Comparison of ENCODE assay signal across 1 cellular context in the genomic region with DNA sequence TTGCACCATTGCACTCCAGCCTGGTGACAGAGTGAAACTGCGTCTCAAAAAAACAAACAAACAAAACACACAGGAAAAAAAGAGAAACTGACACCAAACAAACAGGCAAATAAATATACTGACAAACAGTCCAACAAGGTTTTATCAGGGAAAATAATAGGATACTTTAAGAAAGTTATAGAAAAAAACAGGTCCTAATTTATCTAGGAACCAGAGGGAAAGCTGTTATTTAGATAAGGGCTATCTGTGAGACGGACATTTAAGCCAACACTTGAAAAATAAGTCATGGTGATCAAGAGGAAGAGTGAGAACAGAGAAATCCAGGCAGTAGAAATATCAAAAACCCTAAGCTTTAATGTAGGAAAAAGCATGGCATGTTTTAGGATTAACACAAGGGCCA.
TF ChIP-seq lines count a peak whose summit lies in the region.

No MANE protein-coding gene starts in this region.

TF ChIP-seq in K562, 482 proteins besides CTCF, POLR2A, EP300 and RAD21:
- TF ChIP-seq ZSCAN29 (IDR thresholded peaks at IDR 0.05) (no peak), KDM1A (IDR thresholded peaks at IDR 0.05) (peak in 1 of 2 experiments; percentile 76; a peak in 1 of 4 replicates), HDAC2 (IDR thresholded peaks at IDR 0.05) (0 out of 2 replicates have a peak, but pooled peaks have one; percentile 42), CEBPG (CRISPR knock-in tag; IDR thresholded peaks at IDR 0.05) (no peak), CEBPG (tag; conservative IDR thresholded peaks at IDR 0.05 in 1 of 2, IDR thresholded peaks at IDR 0.05 in 1 of 2) (0 out of 4 replicates have a peak, but pooled peaks of 1 of the 2 experiments have one; percentile 3), ARID1B (IDR thresholded peaks at IDR 0.05) (peak; percentile 75), ETS2 (tag; IDR thresholded peaks at IDR 0.05; ENCODE audit: borderline replicate concordance, poor library complexity, severe bottlenecking) (no peak), TEAD1 (CRISPR knock-in tag; IDR thresholded peaks at IDR 0.05) (no peak), POLR2AphosphoS5 (IDR thresholded peaks at IDR 0.05; ENCODE audit: control insufficient read depth, insufficient read depth, low read depth, low read length) (no peak), SMARCE1 (IDR thresholded peaks at IDR 0.05) (peak; percentile 39; the same call in 1 of the 2 replicates), CBFA2T2 (conservative IDR thresholded peaks at IDR 0.05) (peak; percentile 60), SMARCA5 (IDR thresholded peaks at IDR 0.05) (no peak), SMARCA4 (IDR thresholded peaks at IDR 0.05) (peak; percentile 58), CBFA2T3 (IDR thresholded peaks at IDR 0.05) (peak; percentile 81), PHB2 (IDR thresholded peaks at IDR 0.05; ENCODE audit: low read depth) (0 out of 2 replicates have a peak, but pooled peaks have one; percentile 9), TRIM24 (IDR thresholded peaks at IDR 0.05) (peak in 1 of 2 experiments; percentile 45; a peak in 2 of 4 replicates), ZC3H11A (IDR thresholded peaks at IDR 0.05; ENCODE audit: low read depth, low read length) (no peak), NCOR1 (IDR thresholded peaks at IDR 0.05) (peak; percentile 48; the same call in 1 of the 2 replicates), TCF3 (CRISPR knock-in tag; IDR thresholded peaks at IDR 0.05) (peak; percentile 49), TEAD4 (IDR thresholded peaks at IDR 0.05; ENCODE audit: low read length) (peak; percentile 48), TEAD4 (CRISPR knock-in tag; IDR thresholded peaks at IDR 0.05; ENCODE audit: borderline replicate concordance) (no peak), TAL1 (IDR thresholded peaks at IDR 0.05) (peak; percentile 60)
- TF ChIP-seq, protein P1, sequence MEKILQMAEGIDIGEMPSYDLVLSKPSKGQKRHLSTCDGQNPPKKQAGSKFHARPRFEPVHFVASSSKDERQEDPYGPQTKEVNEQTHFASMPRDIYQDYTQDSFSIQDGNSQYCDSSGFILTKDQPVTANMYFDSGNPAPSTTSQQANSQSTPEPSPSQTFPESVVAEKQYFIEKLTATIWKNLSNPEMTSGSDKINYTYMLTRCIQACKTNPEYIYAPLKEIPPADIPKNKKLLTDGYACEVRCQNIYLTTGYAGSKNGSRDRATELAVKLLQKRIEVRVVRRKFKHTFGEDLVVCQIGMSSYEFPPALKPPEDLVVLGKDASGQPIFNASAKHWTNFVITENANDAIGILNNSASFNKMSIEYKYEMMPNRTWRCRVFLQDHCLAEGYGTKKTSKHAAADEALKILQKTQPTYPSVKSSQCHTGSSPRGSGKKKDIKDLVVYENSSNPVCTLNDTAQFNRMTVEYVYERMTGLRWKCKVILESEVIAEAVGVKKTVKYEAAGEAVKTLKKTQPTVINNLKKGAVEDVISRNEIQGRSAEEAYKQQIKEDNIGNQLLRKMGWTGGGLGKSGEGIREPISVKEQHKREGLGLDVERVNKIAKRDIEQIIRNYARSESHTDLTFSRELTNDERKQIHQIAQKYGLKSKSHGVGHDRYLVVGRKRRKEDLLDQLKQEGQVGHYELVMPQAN (IDR thresholded peaks at IDR 0.05; ENCODE audit: borderline replicate concordance): 0 out of 2 replicates have a peak, but pooled peaks have one; percentile 40
- TF ChIP-seq, protein P2, sequence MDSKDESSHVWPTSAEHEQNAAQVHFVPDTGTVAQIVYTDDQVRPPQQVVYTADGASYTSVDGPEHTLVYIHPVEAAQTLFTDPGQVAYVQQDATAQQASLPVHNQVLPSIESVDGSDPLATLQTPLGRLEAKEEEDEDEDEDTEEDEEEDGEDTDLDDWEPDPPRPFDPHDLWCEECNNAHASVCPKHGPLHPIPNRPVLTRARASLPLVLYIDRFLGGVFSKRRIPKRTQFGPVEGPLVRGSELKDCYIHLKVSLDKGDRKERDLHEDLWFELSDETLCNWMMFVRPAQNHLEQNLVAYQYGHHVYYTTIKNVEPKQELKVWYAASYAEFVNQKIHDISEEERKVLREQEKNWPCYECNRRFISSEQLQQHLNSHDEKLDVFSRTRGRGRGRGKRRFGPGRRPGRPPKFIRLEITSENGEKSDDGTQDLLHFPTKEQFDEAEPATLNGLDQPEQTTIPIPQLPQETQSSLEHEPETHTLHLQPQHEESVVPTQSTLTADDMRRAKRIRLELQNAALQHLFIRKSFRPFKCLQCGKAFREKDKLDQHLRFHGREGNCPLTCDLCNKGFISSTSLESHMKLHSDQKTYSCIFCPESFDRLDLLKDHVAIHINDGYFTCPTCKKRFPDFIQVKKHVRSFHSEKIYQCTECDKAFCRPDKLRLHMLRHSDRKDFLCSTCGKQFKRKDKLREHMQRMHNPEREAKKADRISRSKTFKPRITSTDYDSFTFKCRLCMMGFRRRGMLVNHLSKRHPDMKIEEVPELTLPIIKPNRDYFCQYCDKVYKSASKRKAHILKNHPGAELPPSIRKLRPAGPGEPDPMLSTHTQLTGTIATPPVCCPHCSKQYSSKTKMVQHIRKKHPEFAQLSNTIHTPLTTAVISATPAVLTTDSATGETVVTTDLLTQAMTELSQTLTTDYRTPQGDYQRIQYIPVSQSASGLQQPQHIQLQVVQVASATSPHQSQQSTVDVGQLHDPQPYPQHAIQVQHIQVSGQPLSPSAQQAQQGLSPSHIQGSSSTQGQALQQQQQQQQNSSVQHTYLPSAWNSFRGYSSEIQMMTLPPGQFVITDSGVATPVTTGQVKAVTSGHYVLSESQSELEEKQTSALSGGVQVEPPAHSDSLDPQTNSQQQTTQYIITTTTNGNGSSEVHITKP (IDR thresholded peaks at IDR 0.05; ENCODE audit: partially characterized antibody): no peak
- TF ChIP-seq, protein P3, sequence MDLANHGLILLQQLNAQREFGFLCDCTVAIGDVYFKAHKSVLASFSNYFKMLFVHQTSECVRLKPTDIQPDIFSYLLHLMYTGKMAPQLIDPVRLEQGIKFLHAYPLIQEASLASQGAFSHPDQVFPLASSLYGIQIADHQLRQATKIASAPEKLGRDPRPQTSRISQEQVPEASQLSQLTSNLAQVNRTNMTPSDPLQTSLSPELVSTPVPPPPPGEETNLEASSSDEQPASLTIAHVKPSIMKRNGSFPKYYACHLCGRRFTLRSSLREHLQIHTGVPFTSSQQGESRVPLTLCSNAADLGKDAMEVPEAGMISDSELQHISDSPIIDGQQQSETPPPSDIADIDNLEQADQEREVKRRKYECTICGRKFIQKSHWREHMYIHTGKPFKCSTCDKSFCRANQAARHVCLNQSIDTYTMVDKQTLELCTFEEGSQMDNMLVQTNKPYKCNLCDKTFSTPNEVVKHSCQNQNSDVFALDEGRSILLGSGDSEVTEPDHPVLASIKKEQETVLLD (IDR thresholded peaks at IDR 0.05): 0 out of 2 replicates have a peak, but pooled peaks have one; percentile 31
- TF ChIP-seq, protein P4, sequence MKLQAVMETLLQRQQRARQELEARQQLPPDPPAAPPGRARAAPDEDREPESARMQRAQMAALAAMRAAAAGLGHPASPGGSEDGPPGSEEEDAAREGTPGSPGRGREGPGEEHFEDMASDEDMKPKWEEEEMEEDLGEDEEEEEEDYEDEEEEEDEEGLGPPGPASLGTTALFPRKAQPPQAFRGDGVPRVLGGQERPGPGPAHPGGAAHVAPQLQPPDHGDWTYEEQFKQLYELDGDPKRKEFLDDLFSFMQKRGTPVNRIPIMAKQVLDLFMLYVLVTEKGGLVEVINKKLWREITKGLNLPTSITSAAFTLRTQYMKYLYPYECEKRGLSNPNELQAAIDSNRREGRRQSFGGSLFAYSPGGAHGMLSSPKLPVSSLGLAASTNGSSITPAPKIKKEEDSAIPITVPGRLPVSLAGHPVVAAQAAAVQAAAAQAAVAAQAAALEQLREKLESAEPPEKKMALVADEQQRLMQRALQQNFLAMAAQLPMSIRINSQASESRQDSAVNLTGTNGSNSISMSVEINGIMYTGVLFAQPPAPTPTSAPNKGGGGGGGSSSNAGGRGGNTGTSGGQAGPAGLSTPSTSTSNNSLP (IDR thresholded peaks at IDR 0.05; ENCODE audit: borderline replicate concordance, low read depth, low read length): no peak
- TF ChIP-seq, protein P5, sequence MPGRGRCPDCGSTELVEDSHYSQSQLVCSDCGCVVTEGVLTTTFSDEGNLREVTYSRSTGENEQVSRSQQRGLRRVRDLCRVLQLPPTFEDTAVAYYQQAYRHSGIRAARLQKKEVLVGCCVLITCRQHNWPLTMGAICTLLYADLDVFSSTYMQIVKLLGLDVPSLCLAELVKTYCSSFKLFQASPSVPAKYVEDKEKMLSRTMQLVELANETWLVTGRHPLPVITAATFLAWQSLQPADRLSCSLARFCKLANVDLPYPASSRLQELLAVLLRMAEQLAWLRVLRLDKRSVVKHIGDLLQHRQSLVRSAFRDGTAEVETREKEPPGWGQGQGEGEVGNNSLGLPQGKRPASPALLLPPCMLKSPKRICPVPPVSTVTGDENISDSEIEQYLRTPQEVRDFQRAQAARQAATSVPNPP (IDR thresholded peaks at IDR 0.05; ENCODE audit: borderline replicate concordance, insufficient read depth, insufficient read length): no peak
